ENCODE assay signal across 8 cellular contexts in the genomic region with DNA sequence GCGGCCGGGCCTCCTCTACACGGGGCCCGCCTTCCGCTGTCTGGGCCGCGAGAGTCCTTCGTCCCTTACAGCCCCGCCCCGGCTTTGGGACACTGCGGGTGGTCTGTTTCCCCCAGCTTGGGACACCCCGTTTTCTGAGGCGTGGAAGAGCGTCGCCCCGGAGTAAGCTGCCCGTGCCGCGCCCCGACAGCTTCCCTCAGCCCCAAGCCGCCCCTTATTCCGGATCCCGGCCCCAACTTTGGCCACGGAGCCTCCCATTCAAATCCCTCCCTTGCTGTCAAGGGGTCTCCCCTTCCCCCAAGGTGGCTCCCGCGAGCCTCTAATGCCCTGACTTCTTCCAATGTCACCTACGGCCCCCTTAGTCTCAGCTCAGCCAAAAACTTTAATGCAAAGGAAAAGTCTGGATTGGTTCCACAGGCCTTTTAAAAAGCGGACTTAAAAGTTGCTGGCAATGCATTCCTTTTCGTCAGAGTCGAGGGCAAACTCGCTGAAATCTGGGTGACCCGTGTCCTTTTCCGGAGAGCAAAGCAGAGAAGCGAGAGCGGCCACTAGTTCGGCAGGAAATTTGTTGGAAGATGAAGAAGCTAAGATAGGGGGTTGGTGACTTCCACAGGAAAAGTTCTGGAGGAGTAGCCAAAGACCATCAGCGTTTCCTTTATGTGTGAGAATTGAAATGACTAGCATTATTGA. TPM values are rescaled to one million over a fixed set of nuclear protein-coding genes. Genes with fewer than 3 reads are reported as not detected.
DNase-seq lines count a peak whose midpoint lies in the region; ATAC-seq and TF ChIP-seq lines count a peak whose summit lies in the region.

No MANE protein-coding gene starts in this region.

- peak; percentile 39 for DNase-seq in NCI-H82 (lab: John Stamatoyannopoulos, UW)
- no peak for DNase-seq in NCI-H82 treated with DMSO at 0.1 percent for 48 hours (lab: John Stamatoyannopoulos, UW; ENCODE audit: unreplicated experiment)
- peak; percentile 18 for DNase-seq in OCI-LY7 (ENCODE audit: low spot score)
- peak; percentile 41 for DNase-seq in choroid plexus epithelial cell (ENCODE audit: low read depth)
- no peak for DNase-seq in lower leg skin (ENCODE audit: low spot score in 2 of 2)
- peak; percentile 56 for DNase-seq in testis
- DNase-seq in NCI-H345 treated with DMSO at 0.1 percent for 48 hours (lab: John Stamatoyannopoulos, UW; ENCODE audit: unreplicated experiment): no peak

- no TSS peak for BruUV-seq in OCI-LY7 (replicated peaks; lab: Mats Ljungman, UMichigan)

- no peak for TF ChIP-seq POLR2A in lower leg skin (IDR thresholded peaks at IDR 0.05)
- TF ChIP-seq POLR2A in testis (IDR thresholded peaks at IDR 0.05): no peak

- H3K79me2 ChIP-seq in OCI-LY7 (ENCODE audit: insufficient read depth, low read depth, low read length): peaks cover 31% of the 10 kb centered on the region

- H3K27ac ChIP-seq in OCI-LY7 (ENCODE audit: low read depth, low read length, poor library complexity, severe bottlenecking) (peak overlapping the region; percentile 72), testis (peak overlapping the region; percentile 97 to 100)

- peak overlapping the region; percentile 81 for H3K4me3 ChIP-seq in OCI-LY7 (ENCODE audit: low read depth, low read length, poor library complexity, severe bottlenecking)
- peak overlapping the region; percentile 95 for H3K4me3 ChIP-seq in choroid plexus epithelial cell (ENCODE audit: low read depth, low read length)
- peak overlapping the region; percentile 93 for H3K4me3 ChIP-seq in lower leg skin (ENCODE audit: low read depth, poor library complexity, severe bottlenecking)
- peak overlapping the region; percentile 77 to 98 for H3K4me3 ChIP-seq in testis

- peak overlapping the region; percentile 97 for H3K4me2 ChIP-seq in OCI-LY7 (ENCODE audit: low read length)

- H3K36me3 ChIP-seq in OCI-LY7 (ENCODE audit: insufficient read depth, low read length): no peaks in the 10 kb centered on the region
- H3K36me3 ChIP-seq in testis (ENCODE audit: low read depth, missing control alignments): no peaks in the 10 kb centered on the region

- POLR2A ChIA-PET in OCI-LY7 (lab: Charles Lee): interaction anchor here (0.6 to 1.6 kb wide), 3 partner anchors 12 to 31 kb away, joined by 3 read pairs; no protein-coding TSS in a partner anchor

- no peak for ATAC-seq in GM18861 (IDR thresholded peaks at IDR 0.05; ENCODE audit: unreplicated experiment)

- TF ChIP-seq CTCF in OCI-LY7 (conservative IDR thresholded peaks at IDR 0.05; ENCODE audit: low read length) (no peak; the same call in 1 of the 2 replicates), choroid plexus epithelial cell (conservative IDR thresholded peaks at IDR 0.05; ENCODE audit: low read depth, low read length) (no peak), lower leg skin (IDR thresholded peaks at IDR 0.05) (no peak), testis (IDR thresholded peaks at IDR 0.05) (no peak)

- CTCF ChIA-PET in OCI-LY7 (lab: Charles Lee; ENCODE audit: unreplicated experiment): interaction anchor here (0.6 kb wide), 2 partner anchors 53 to 362 kb away, joined by 3 to 5 read pairs; no protein-coding TSS in a partner anchor

- peak overlapping the region; percentile 54; the same call in 1 of the 2 replicates for H2AFZ ChIP-seq in OCI-LY7 (ENCODE audit: low read length)

- H4K20me1 ChIP-seq in OCI-LY7 (ENCODE audit: insufficient read depth, low read length): peaks cover 15% of the 10 kb centered on the region; the same call in 1 of the 2 replicates

- WGBS in lower leg skin, 2 donors: 1% methylated on average over 30 to 31 of the region's 37 CpGs
- WGBS in testis, 2 donors: 0 to 1% methylated on average over 23 of the region's 37 CpGs

- intact Hi-C loops in OCI-LY7 (cut with micrococcal nuclease; ENCODE audit: unreplicated experiment): loop anchor here (2.0 to 10.0 kb wide), 3 partner anchors 149 to 331 kb away; no protein-coding TSS in a partner anchor
- intact Hi-C loops in lower leg skin (cut with DNase I; ENCODE audit: low total_unique reads): no loop called here
- intact Hi-C loops in testis (cut with DNase I; ENCODE audit: low total_unique reads): no loop called here

- H3K9me3 ChIP-seq in OCI-LY7 (ENCODE audit: low read length) (no peaks in the 10 kb centered on the region), testis (no peaks in the 10 kb centered on the region)

- no peaks in the 10 kb centered on the region for H3K27me3 ChIP-seq in testis

- H3K4me1 ChIP-seq in OCI-LY7 (ENCODE audit: insufficient read depth, low read length, poor library complexity, severe bottlenecking) (peaks cover 25% of the 10 kb centered on the region), testis (peaks cover 26% of the 10 kb centered on the region)

- no peaks in the 10 kb centered on the region for H3K9me2 ChIP-seq in OCI-LY7 (ENCODE audit: insufficient read depth, low read length)

RNA-seq across cellular contexts. Expression of gene EXOSC2, which starts 19.9 kb away (rescaled TPM):
- 65.0 and 69.0 TPM in 2 replicates for total RNA-seq in OCI-LY7 (2014; rRNA removed; shearing (Covaris generic))
- total RNA-seq in OCI-LY7 (2022) (79.8 and 89.9 TPM in 2 replicates), lower leg skin (10 to 100 TPM; 14.8 to 19.7 (median 17.9) TPM), testis (10 to 100 TPM; 20.3 to 24.7 TPM)
- 15.3 TPM for polyA plus RNA-seq in testis (ENCODE audit: insufficient read depth, low read depth, low replicate concordance)

RNA-seq across cellular contexts. Expression of gene PRDM12, which starts 49.0 kb away (rescaled TPM):
- total RNA-seq in OCI-LY7 (2014; rRNA removed; shearing (Covaris generic)): 0.06 TPM in 1 of 2 replicates, not detected in the other
- total RNA-seq in OCI-LY7 (2022) (not detected in 2 replicates), lower leg skin (under 1 TPM in 1 of 4 donors, not detected in 3; 0.21 TPM), testis (under 1 TPM; 0.68 to 0.71 TPM)
- 0.32 TPM for polyA plus RNA-seq in testis (ENCODE audit: insufficient read depth, low read depth, low replicate concordance)

Comparison
In these comparisons a context has a peak if more than half of its experiments do, and no peak if none do; other contexts are left out.
1. DNase-seq: peak in NCI-H82 (single experiment), OCI-LY7 (single experiment), choroid plexus epithelial cell (single experiment) and testis (single experiment); none in NCI-H82 treated with DMSO at 0.1 percent for 48 hours (single experiment), lower leg skin (0 of 2) and NCI-H345 treated with DMSO at 0.1 percent for 48 hours (single experiment).
2. Peak in every context shown above with its lines, with median percentiles within 50 percentile points of each other: H3K4me3 ChIP-seq.